1 cellular context compared by ENCODE assay signal in genomic region chr19:12986726-12987125, GRCh38.
TF ChIP-seq lines count a peak whose summit lies in the region.

No MANE protein-coding gene starts in this region.

TF ChIP-seq in IMR-90, 13 proteins besides CTCF, POLR2A, EP300 and RAD21:
- TF ChIP-seq SMC3 (IDR thresholded peaks at IDR 0.05; ENCODE audit: low read depth, low read length) (no peak), USF2 (IDR thresholded peaks at IDR 0.05; ENCODE audit: low read depth, low read length) (no peak), CHD1 (IDR thresholded peaks at IDR 0.05; ENCODE audit: low read depth, low read length) (no peak), CEBPB (IDR thresholded peaks at IDR 0.05; ENCODE audit: low read depth, low read length) (no peak)
